In genomic region chr6:16130437-16130891, GRCh38 we compare ENCODE assay signal across 1 cellular context.
TF ChIP-seq lines count a peak whose summit lies in the region.

No MANE protein-coding gene starts in this region.

TF ChIP-seq in WTC11, 78 proteins besides CTCF, POLR2A, EP300 and RAD21 (continued from another document):
- TF ChIP-seq, protein P1, sequence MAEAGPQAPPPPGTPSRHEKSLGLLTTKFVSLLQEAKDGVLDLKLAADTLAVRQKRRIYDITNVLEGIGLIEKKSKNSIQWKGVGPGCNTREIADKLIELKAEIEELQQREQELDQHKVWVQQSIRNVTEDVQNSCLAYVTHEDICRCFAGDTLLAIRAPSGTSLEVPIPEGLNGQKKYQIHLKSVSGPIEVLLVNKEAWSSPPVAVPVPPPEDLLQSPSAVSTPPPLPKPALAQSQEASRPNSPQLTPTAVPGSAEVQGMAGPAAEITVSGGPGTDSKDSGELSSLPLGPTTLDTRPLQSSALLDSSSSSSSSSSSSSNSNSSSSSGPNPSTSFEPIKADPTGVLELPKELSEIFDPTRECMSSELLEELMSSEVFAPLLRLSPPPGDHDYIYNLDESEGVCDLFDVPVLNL (CRISPR knock-in tag; IDR thresholded peaks at IDR 0.05; ENCODE audit: borderline replicate concordance, low read depth): no peak
- no peak for TF ChIP-seq MYBL2 (CRISPR knock-in tag; IDR thresholded peaks at IDR 0.05)
